Comparison of ENCODE assay signal across 1 cellular context in genomic region chr12:56078427-56078826, GRCh38.
TF ChIP-seq lines count a peak whose summit lies in the region.

No MANE protein-coding gene starts in this region.

TF ChIP-seq in IMR-90, 13 proteins besides CTCF, POLR2A, EP300 and RAD21:
- TF ChIP-seq FOS (IDR thresholded peaks at IDR 0.05; ENCODE audit: low read depth, low read length), result no peak
- no peak for TF ChIP-seq RFX5 (IDR thresholded peaks at IDR 0.05; ENCODE audit: low read depth, low read length)
- TF ChIP-seq MAZ (IDR thresholded peaks at IDR 0.05; ENCODE audit: borderline replicate concordance, low read depth, low read length), result no peak
- no peak for TF ChIP-seq NFE2L2 (IDR thresholded peaks at IDR 0.05; ENCODE audit: low read depth, low read length)
- no peak for TF ChIP-seq USF2 (IDR thresholded peaks at IDR 0.05; ENCODE audit: low read depth, low read length)
- no peak for TF ChIP-seq ELK1 (IDR thresholded peaks at IDR 0.05; ENCODE audit: borderline replicate concordance, low read depth, low read length)
- TF ChIP-seq SMC3 (IDR thresholded peaks at IDR 0.05; ENCODE audit: low read depth, low read length), result no peak
- no peak for TF ChIP-seq MAFK (IDR thresholded peaks at IDR 0.05; ENCODE audit: low read depth, low read length)
- TF ChIP-seq CHD1 (IDR thresholded peaks at IDR 0.05; ENCODE audit: low read depth, low read length), result no peak
- no peak for TF ChIP-seq MXI1 (IDR thresholded peaks at IDR 0.05; ENCODE audit: borderline replicate concordance, low read depth, low read length)
- no peak for TF ChIP-seq RCOR1 (IDR thresholded peaks at IDR 0.05; ENCODE audit: insufficient replicate concordance, low read length)
- no peak for TF ChIP-seq BHLHE40 (IDR thresholded peaks at IDR 0.05; ENCODE audit: low read depth, low read length)
- no peak for TF ChIP-seq CEBPB (IDR thresholded peaks at IDR 0.05; ENCODE audit: low read depth, low read length)
